9 cellular contexts compared by ENCODE assay signal in genomic region chr3:51099794-51100542, GRCh38.
DNase-seq lines count a peak whose midpoint lies in the region; ATAC-seq and TF ChIP-seq lines count a peak whose summit lies in the region.
"Had no signal": no experiment of that assay in that cellular context is flagged by ENCODE, and none has a peak within 500 bp of the region (broad histone marks: within the 10 kb centered on the region; RNA-seq: fewer than 3 reads in every experiment).

No MANE protein-coding gene starts in this region.

- H4K20me1 ChIP-seq in mammary epithelial cell (ENCODE audit: insufficient read depth, low read length), result no peaks in the 10 kb centered on the region

- no peaks in the 10 kb centered on the region for H3K4me1 ChIP-seq in BE2C
- H3K4me1 ChIP-seq in mammary epithelial cell (ENCODE audit: insufficient read depth, low read length), result no peaks in the 10 kb centered on the region

- 50% methylated on average over 3 of the region's 3 CpGs for WGBS in mammary epithelial cell (ENCODE audit: low coverage, missing lambda C conversion rate)

- CTCF ChIA-PET in mammary epithelial cell (lab: Charles Lee; ENCODE audit: low non-redundant PET), result interaction anchor here (0.5 to 0.8 kb wide), 6 partner anchors 36 to 498 kb away, joined by 3 to 6 read pairs (median 4); no protein-coding TSS in a partner anchor

- no peak overlapping the region for H2AFZ ChIP-seq in mammary epithelial cell (ENCODE audit: low read depth, low read length)

- no TSS peak for BruUV-seq in mammary epithelial cell (replicated peaks; lab: Mats Ljungman, UMichigan)

- intact Hi-C loops in mammary epithelial cell (cut with micrococcal nuclease) (loop anchor here (1.0 to 10.0 kb wide), 5 partner anchors 115 to 484 kb away; partner anchors contain the start of gene MANF), left colon (cut with DNase I, micrococcal nuclease) (no loop called here)

- H3K79me2 ChIP-seq in mammary epithelial cell (ENCODE audit: insufficient read depth, low read length), result no peaks in the 10 kb centered on the region

- in situ Hi-C loops in mammary epithelial cell (cut with MboI; ENCODE audit: low sequenced_read_pairs in 2 of 2), result loop anchor here (5.0 to 10.0 kb wide), 2 partner anchors 272 to 275 kb away; no protein-coding TSS in a partner anchor

- no peak overlapping the region for H3K27ac ChIP-seq in mammary epithelial cell (ENCODE audit: insufficient read depth, low read depth, low read length)

- dilution Hi-C loops in mammary epithelial cell (cut with HindIII; ENCODE audit: low sequenced_read_pairs), result loop anchor here (10.0 kb wide), 1 partner anchor 275 kb away; no protein-coding TSS in a partner anchor

- H3K4me2 ChIP-seq in mammary epithelial cell (ENCODE audit: insufficient read depth, low read depth, low read length), result no peak overlapping the region

- H3K9me3 ChIP-seq in BE2C (no peaks in the 10 kb centered on the region), mammary epithelial cell (replicated peaks; ENCODE audit: insufficient read depth, low read length) (no peaks in the 10 kb centered on the region)

- H3K27me3 ChIP-seq in BE2C (no peaks in the 10 kb centered on the region), mammary epithelial cell (ENCODE audit: insufficient read depth, low read length) (no peaks in the 10 kb centered on the region)

- H3K36me3 ChIP-seq in BE2C (no peaks in the 10 kb centered on the region), mammary epithelial cell (ENCODE audit: insufficient read depth, low read length) (no peaks in the 10 kb centered on the region)

- ATAC-seq in left colon (peak; percentile 92), HG02571 (IDR thresholded peaks at IDR 0.05; ENCODE audit: unreplicated experiment) (no peak)
- ATAC-seq: T-cell had no signal

- DNase-seq in BE2C (peak; percentile 24), NCI-H526 treated with DMSO at 0.1 percent for 48 hours (lab: John Stamatoyannopoulos, UW) (peak; percentile 11), mammary epithelial cell (peak; percentile 46), left colon (peak in 1 of 2 donors; percentile 63), ureter (ENCODE audit: low spot score) (peak; percentile 55), middle frontal gyrus (ENCODE audit: extremely low spot score, low spot score) (no peak)

- no peak overlapping the region for H3K9ac ChIP-seq in mammary epithelial cell (ENCODE audit: insufficient read depth, low read length)

- peak; percentile 64 for TF ChIP-seq CTCF in BE2C (IDR thresholded peaks at IDR 0.05; ENCODE audit: low read depth, low read length)
- TF ChIP-seq CTCF in GM12872 (IDR thresholded peaks at IDR 0.05; ENCODE audit: insufficient read depth, low read depth, low read length), result peak; percentile 67
- peak; percentile 75 to 84 for TF ChIP-seq CTCF in mammary epithelial cell (conservative IDR thresholded peaks at IDR 0.05 in 1 of 2, IDR thresholded peaks at IDR 0.05 in 1 of 2; ENCODE audit: extremely low read depth in 1 of 2, insufficient read depth in 1 of 2, low read depth in 1 of 2, low read length in 2 of 2)

- no peak overlapping the region for H3K4me3 ChIP-seq in BE2C (ENCODE audit: low read depth, low read length)
- no peak overlapping the region for H3K4me3 ChIP-seq in mammary epithelial cell (replicated peaks in 1 of 3; ENCODE audit: insufficient read depth in 1 of 3, low read depth in 2 of 3, low read length in 3 of 3)
